Comparison of ENCODE assay signal across 10 cellular contexts in genomic region chr1:41394918-41395598, GRCh38. TPM values are rescaled to one million over a fixed set of nuclear protein-coding genes. Genes with fewer than 3 reads are reported as not detected.
DNase-seq lines count a peak whose midpoint lies in the region; ATAC-seq and TF ChIP-seq lines count a peak whose summit lies in the region.
"Had no signal": no experiment of that assay in that cellular context is flagged by ENCODE, and none has a peak within 500 bp of the region (broad histone marks: within the 10 kb centered on the region; RNA-seq: fewer than 3 reads in every experiment).

No MANE protein-coding gene starts in this region.

- H3K4me2 ChIP-seq in Karpas-422 (ENCODE audit: low read depth, low read length, poor library complexity, severe bottlenecking) (no peak overlapping the region), MM.1S (ENCODE audit: low read depth, low read length) (no peak overlapping the region)

- H3K79me2 ChIP-seq in Karpas-422 (ENCODE audit: low read length) (no peaks in the 10 kb centered on the region), MM.1S (ENCODE audit: low read length) (no peaks in the 10 kb centered on the region)

- TF ChIP-seq CTCF in prostate gland (IDR thresholded peaks at IDR 0.05) (no peak), MM.1S (IDR thresholded peaks at IDR 0.05; ENCODE audit: low read length) (no peak)

- H3F3A ChIP-seq in MM.1S (ENCODE audit: insufficient read depth, low read length), result no peaks in the 10 kb centered on the region

- H3K4me3 ChIP-seq in Karpas-422 (ENCODE audit: low read length) (no peak overlapping the region), iPS-18a (ENCODE audit: low read length) (peak overlapping the region; percentile 39), prostate gland (no peak overlapping the region), MM.1S (ENCODE audit: low read length) (no peak overlapping the region)
- H3K4me3 ChIP-seq: Peyer's patch had no signal

- no peaks in the 10 kb centered on the region for H3K27me3 ChIP-seq in Karpas-422 (ENCODE audit: low read length)
- peaks cover 7% of the 10 kb centered on the region for H3K27me3 ChIP-seq in iPS-18a (ENCODE audit: control insufficient read depth, insufficient read depth, low read length)
- no peaks in the 10 kb centered on the region for H3K27me3 ChIP-seq in prostate gland (replicated peaks; ENCODE audit: insufficient read depth)
- H3K27me3 ChIP-seq in MM.1S (replicated peaks; ENCODE audit: insufficient read depth, low read length), result no peaks in the 10 kb centered on the region
- H3K27me3 ChIP-seq: Peyer's patch had no signal

- 28% methylated on average over 9 of the region's 9 CpGs for WGBS in prostate gland

- ATAC-seq in SK-N-SH treated with all-trans-retinoic acid at 6 μM for 48 hours, result peak; percentile 53
- ATAC-seq in GM21447 (IDR thresholded peaks at IDR 0.05; ENCODE audit: unreplicated experiment), result no peak

- no peaks in the 10 kb centered on the region for H4K20me1 ChIP-seq in Karpas-422 (ENCODE audit: insufficient read depth, low read depth, low read length)
- H4K20me1 ChIP-seq in MM.1S (ENCODE audit: insufficient read depth, low read length), result no peaks in the 10 kb centered on the region

- H3K27ac ChIP-seq in Karpas-422 (ENCODE audit: low read length) (no peak overlapping the region), iPS-18a (ENCODE audit: low read length) (no peak overlapping the region), prostate gland (no peak overlapping the region), MM.1S (ENCODE audit: low read length) (no peak overlapping the region)
- H3K27ac ChIP-seq: Peyer's patch had no signal

- no peak overlapping the region for H3K9ac ChIP-seq in Karpas-422 (ENCODE audit: low read length)
- H3K9ac ChIP-seq in iPS-18a (ENCODE audit: low read length), result no peak overlapping the region
- H3K9ac ChIP-seq in MM.1S (ENCODE audit: low read length), result no peak overlapping the region

- H3K9me3 ChIP-seq in Karpas-422 (ENCODE audit: low read length), result no peaks in the 10 kb centered on the region
- no peaks in the 10 kb centered on the region for H3K9me3 ChIP-seq in iPS-18a (ENCODE audit: control insufficient read depth, low read depth, low read length)
- no peaks in the 10 kb centered on the region for H3K9me3 ChIP-seq in prostate gland
- H3K9me3 ChIP-seq in MM.1S (replicated peaks; ENCODE audit: insufficient read depth, low read length), result no peaks in the 10 kb centered on the region
- H3K9me3 ChIP-seq: Peyer's patch had no signal

- H2AFZ ChIP-seq in Karpas-422 (ENCODE audit: low read length) (no peak overlapping the region), MM.1S (ENCODE audit: low read length) (no peak overlapping the region)

- peak; percentile 80 for DNase-seq in COR-L47 (lab: John Stamatoyannopoulos, UW)
- DNase-seq in Karpas-422, result peak; percentile 74
- DNase-seq in prostate gland (ENCODE audit: low spot score), result no peak
- DNase-seq in foreskin melanocyte, result no peak
- no peak for DNase-seq in MM.1S
- DNase-seq: Peyer's patch; stimulated activated CD4-positive, alpha-beta T cell treated with anti-CD3 and anti-CD28 coated beads, Interleukin-4, amount 100 ng/mL, for 24 hours had no signal

- H3K9me2 ChIP-seq in Karpas-422 (replicated peaks; ENCODE audit: insufficient read depth, low read length) (no peaks in the 10 kb centered on the region), MM.1S (replicated peaks; ENCODE audit: insufficient read depth, low read length) (no peaks in the 10 kb centered on the region)

- TF ChIP-seq POLR2A in prostate gland (IDR thresholded peaks at IDR 0.05), result no peak

- H3K36me3 ChIP-seq in Karpas-422 (ENCODE audit: insufficient read depth, low read length), result no peaks in the 10 kb centered on the region
- no peaks in the 10 kb centered on the region for H3K36me3 ChIP-seq in iPS-18a (ENCODE audit: control insufficient read depth, low read depth, low read length)
- no peaks in the 10 kb centered on the region for H3K36me3 ChIP-seq in prostate gland
- H3K36me3 ChIP-seq in MM.1S (replicated peaks; ENCODE audit: insufficient read depth, low read length), result no peaks in the 10 kb centered on the region
- H3K36me3 ChIP-seq: Peyer's patch had no signal

- intact Hi-C loops in prostate gland (cut with DNase I), result no loop called here

- H3K4me1 ChIP-seq in Karpas-422 (ENCODE audit: low read length) (peaks cover 8% of the 10 kb centered on the region), iPS-18a (ENCODE audit: control insufficient read depth, low read depth, low read length) (peaks cover 35% of the 10 kb centered on the region), prostate gland (replicated peaks) (no peaks in the 10 kb centered on the region), MM.1S (ENCODE audit: low read length) (no peaks in the 10 kb centered on the region)
- H3K4me1 ChIP-seq: Peyer's patch had no signal

TF ChIP-seq in SK-N-SH treated with all-trans-retinoic acid at 6 μM for 48 hours, 23 proteins besides CTCF, POLR2A, EP300 and RAD21:
- TF ChIP-seq ARNTL (CRISPR knock-in tag; IDR thresholded peaks at IDR 0.05; ENCODE audit: borderline replicate concordance, low read depth), result no peak
- TF ChIP-seq, protein P1, sequence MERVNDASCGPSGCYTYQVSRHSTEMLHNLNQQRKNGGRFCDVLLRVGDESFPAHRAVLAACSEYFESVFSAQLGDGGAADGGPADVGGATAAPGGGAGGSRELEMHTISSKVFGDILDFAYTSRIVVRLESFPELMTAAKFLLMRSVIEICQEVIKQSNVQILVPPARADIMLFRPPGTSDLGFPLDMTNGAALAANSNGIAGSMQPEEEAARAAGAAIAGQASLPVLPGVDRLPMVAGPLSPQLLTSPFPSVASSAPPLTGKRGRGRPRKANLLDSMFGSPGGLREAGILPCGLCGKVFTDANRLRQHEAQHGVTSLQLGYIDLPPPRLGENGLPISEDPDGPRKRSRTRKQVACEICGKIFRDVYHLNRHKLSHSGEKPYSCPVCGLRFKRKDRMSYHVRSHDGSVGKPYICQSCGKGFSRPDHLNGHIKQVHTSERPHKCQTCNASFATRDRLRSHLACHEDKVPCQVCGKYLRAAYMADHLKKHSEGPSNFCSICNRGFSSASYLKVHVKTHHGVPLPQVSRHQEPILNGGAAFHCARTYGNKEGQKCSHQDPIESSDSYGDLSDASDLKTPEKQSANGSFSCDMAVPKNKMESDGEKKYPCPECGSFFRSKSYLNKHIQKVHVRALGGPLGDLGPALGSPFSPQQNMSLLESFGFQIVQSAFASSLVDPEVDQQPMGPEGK (CRISPR knock-in tag; IDR thresholded peaks at IDR 0.05; ENCODE audit: borderline replicate concordance), result no peak
TF ChIP-seq in SK-N-SH treated with all-trans-retinoic acid at 6 μM for 48 hours: peak in this region for 0.

RNA-seq across cellular contexts. Expression of gene FOXO6, which starts 33.8 kb away (rescaled TPM):
- 0.51 TPM in 1 of 2 replicates, not detected in the other for total RNA-seq in Karpas-422 (2014; rRNA removed; shearing (Covaris generic); ENCODE audit: low replicate concordance)
- total RNA-seq in prostate gland, result 1 to 10 TPM; 3.3 to 5.0 TPM

Comparison
In these comparisons a context has a peak if more than half of its experiments do, and no peak if none do; other contexts are left out.
1. DNase-seq: peak in COR-L47 (single experiment) and Karpas-422 (single experiment); none in prostate gland (single experiment), foreskin melanocyte (single experiment) and MM.1S (single experiment).